1 cellular context compared by ENCODE assay signal in the genomic region with DNA sequence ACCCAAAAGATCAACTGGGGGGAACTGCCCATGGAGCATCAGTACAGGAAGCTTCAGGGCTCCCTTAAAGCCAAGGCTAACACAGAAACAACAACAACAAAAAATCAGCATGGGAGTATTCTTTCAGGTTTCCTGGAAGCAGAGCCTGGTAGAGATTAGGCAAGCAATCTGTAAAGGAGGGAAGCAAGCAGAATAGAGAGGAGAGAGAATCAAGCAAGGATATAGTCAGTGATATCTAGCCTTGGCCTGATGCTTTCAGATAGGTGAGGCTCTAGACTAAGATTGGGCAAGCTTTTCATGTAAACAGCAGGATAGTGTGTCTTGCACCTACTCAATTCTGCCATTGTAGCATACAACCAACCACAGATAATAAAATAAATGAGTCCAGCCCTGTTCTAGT.
TF ChIP-seq lines count a peak whose summit lies in the region.

No MANE protein-coding gene starts in this region.

TF ChIP-seq in H1, 55 proteins besides CTCF, POLR2A, EP300 and RAD21:
- TF ChIP-seq BACH1 (IDR thresholded peaks at IDR 0.05; ENCODE audit: low read length), result no peak
- TF ChIP-seq RBBP5 (IDR thresholded peaks at IDR 0.05; ENCODE audit: borderline replicate concordance, low read depth, low read length), result no peak
- no peak for TF ChIP-seq PHF8 (conservative IDR thresholded peaks at IDR 0.05; ENCODE audit: low read depth, low read length)
- no peak for TF ChIP-seq POLR2AphosphoS5 (IDR thresholded peaks at IDR 0.05; ENCODE audit: low read depth, low read length)
- TF ChIP-seq NRF1 (IDR thresholded peaks at IDR 0.05; ENCODE audit: low read depth, low read length), result no peak
- TF ChIP-seq CTBP2 (IDR thresholded peaks at IDR 0.05; ENCODE audit: borderline replicate concordance, insufficient read depth, insufficient read length, low read length), result no peak
- no peak for TF ChIP-seq TEAD4 (IDR thresholded peaks at IDR 0.05; ENCODE audit: low read depth, low read length)
- TF ChIP-seq MAFK (IDR thresholded peaks at IDR 0.05; ENCODE audit: low read depth, low read length), result no peak
- no peak for TF ChIP-seq RNF2 (IDR thresholded peaks at IDR 0.05; ENCODE audit: borderline replicate concordance, low read depth, low read length, missing control alignments, poor library complexity, severe bottlenecking)
- no peak for TF ChIP-seq SP4 (IDR thresholded peaks at IDR 0.05; ENCODE audit: low read length)
- no peak for TF ChIP-seq MAX (IDR thresholded peaks at IDR 0.05)
- no peak for TF ChIP-seq TBP (IDR thresholded peaks at IDR 0.05; ENCODE audit: low read depth, low read length)
- no peak for TF ChIP-seq HDAC6 (IDR thresholded peaks at IDR 0.05; ENCODE audit: low read depth, low read length)
- no peak for TF ChIP-seq KDM4A (IDR thresholded peaks at IDR 0.05; ENCODE audit: low read depth, low read length, severe bottlenecking)
